In genomic region chr10:52729259-52730104, GRCh38 we compare ENCODE assay signal across 8 cellular contexts. TPM values are rescaled to one million over a fixed set of nuclear protein-coding genes. Genes with fewer than 3 reads are reported as not detected.
DNase-seq lines count a peak whose midpoint lies in the region; ATAC-seq, FAIRE-seq and TF ChIP-seq lines count a peak whose summit lies in the region.

No MANE protein-coding gene starts in this region.

- H3K4me1 Mint-ChIP-seq in endothelial cell (ENCODE audit: unreplicated experiment) = no peaks in the 10 kb centered on the region

- H3K27ac Mint-ChIP-seq in endothelial cell (ENCODE audit: unreplicated experiment) = no peak overlapping the region

- intact Hi-C loops in pancreas (cut with DNase I) = no loop called here

- TF ChIP-seq CTCF in endothelial cell (IDR thresholded peaks at IDR 0.05; ENCODE audit: unreplicated experiment) (peak; percentile 61), pancreas (IDR thresholded peaks at IDR 0.05) (peak in 3 of 4 donors; percentile 10 to 24 (median 13))

- no peak overlapping the region for H3K4me3 ChIP-seq in pancreas

- H3K36me3 Mint-ChIP-seq in endothelial cell (ENCODE audit: low read depth, unreplicated experiment) = no peaks in the 10 kb centered on the region

- FAIRE-seq in pancreas (lab: Jason Lieb, UNC) = peak; percentile 69

- peaks cover 2% of the 10 kb centered on the region for H3K27me3 Mint-ChIP-seq in endothelial cell (ENCODE audit: unreplicated experiment)

- peaks cover 0 to 4% (median 0%) of the 10 kb centered on the region in 3 donors for H3K4me1 ChIP-seq in pancreas

- no peaks in the 10 kb centered on the region for H3K36me3 ChIP-seq in pancreas

- no peak overlapping the region for H3K4me3 Mint-ChIP-seq in endothelial cell (ENCODE audit: unreplicated experiment)

- no peak overlapping the region for H3K27ac ChIP-seq in pancreas

- ATAC-seq in pancreas (peak in 2 of 4 donors; percentile 62 to 79), GM19023 (IDR thresholded peaks at IDR 0.05; ENCODE audit: unreplicated experiment) (no peak)

- DNase-seq in COLO829 (ENCODE audit: low spot score) (peak; percentile 33), H4 (ENCODE audit: low spot score) (peak; percentile 35), NCI-H774 (lab: John Stamatoyannopoulos, UW) (peak; percentile 33), endothelial cell (ENCODE audit: low spot score) (no peak), pancreas (no peak), amniotic stem cell (lab: John Stamatoyannopoulos, UW) (no peak), NCI-H2029 (lab: John Stamatoyannopoulos, UW) (no peak)

- H3K9me3 ChIP-seq in pancreas = no peaks in the 10 kb centered on the region

- no peaks in the 10 kb centered on the region for H3K9me3 Mint-ChIP-seq in endothelial cell (ENCODE audit: unreplicated experiment)

- WGBS in pancreas, 2 donors = 22 to 27% methylated on average over 9 of the region's 9 CpGs

- H3K27me3 ChIP-seq in pancreas = no peaks in the 10 kb centered on the region

RNA-seq across cellular contexts. Expression of gene MBL2, which starts 43.1 kb away (rescaled TPM):
- not detected in 2 replicates for total RNA-seq in H4 (2014; rRNA removed; shearing (Covaris generic))
- total RNA-seq in endothelial cell (ENCODE audit: unreplicated experiment) (not detected), pancreas (under 1 TPM in 1 of 6 donors, not detected in 5; 0.09 TPM)
- not detected for polyA plus RNA-seq in pancreas

Comparison
In these comparisons a context has a peak if more than half of its experiments do, and no peak if none do; other contexts are left out.
1. DNase-seq: peak in COLO829 (single experiment), H4 (single experiment) and NCI-H774 (single experiment); none in endothelial cell (single experiment), pancreas (0 of 6), amniotic stem cell (single experiment) and NCI-H2029 (single experiment).